Comparison of ENCODE assay signal across 22 cellular contexts in genomic region chr5:162654661-162655406, GRCh38.
"Had no signal": no experiment of that assay in that cellular context is flagged by ENCODE, and none has a peak within 500 bp of the region (broad histone marks: within the 10 kb centered on the region; RNA-seq: fewer than 3 reads in every experiment).

No MANE protein-coding gene starts in this region.

- H3K27ac Mint-ChIP-seq: activated CD4-positive, alpha-beta memory T cell treated with anti-CD3 and anti-CD28 coated beads, Interleukin-2, amount 10 ng/mL, durations not matched to agents 7 days and 5 days; activated CD4-positive, alpha-beta T cell treated with anti-CD3 and anti-CD28 coated beads, Interleukin-2, amount 10 ng/mL, durations not matched to agents 24 days and 14 days; activated CD8-positive, alpha-beta memory T cell treated with anti-CD3 and anti-CD28 coated beads, Interleukin-2, amount 10 ng/mL, durations not matched to agents 7 days and 5 days; activated naive CD4-positive, alpha-beta T cell treated with anti-CD3 and anti-CD28 coated beads, Interleukin-2, amount 50 U/mL, for 24 hours; brain; memory B cell; naive B cell had no signal

- H3K9me3 Mint-ChIP-seq: activated naive CD4-positive, alpha-beta T cell treated with anti-CD3 and anti-CD28 coated beads, Interleukin-2, amount 50 U/mL, for 24 hours had no signal

- H3K27me3 Mint-ChIP-seq: activated CD4-positive, alpha-beta memory T cell treated with anti-CD3 and anti-CD28 coated beads, Interleukin-2, amount 10 ng/mL, durations not matched to agents 7 days and 5 days; activated CD4-positive, alpha-beta T cell treated with anti-CD3 and anti-CD28 coated beads, Interleukin-2, amount 10 ng/mL, durations not matched to agents 24 days and 14 days; activated CD8-positive, alpha-beta memory T cell treated with anti-CD3 and anti-CD28 coated beads, Interleukin-2, amount 10 ng/mL, durations not matched to agents 7 days and 5 days; activated naive CD4-positive, alpha-beta T cell treated with anti-CD3 and anti-CD28 coated beads, Interleukin-2, amount 50 U/mL, for 24 hours; brain; memory B cell; naive B cell had no signal

- DNase-seq: activated CD4-positive, alpha-beta memory T cell treated with anti-CD3 and anti-CD28 coated beads, Interleukin-2, amount 10 ng/mL, durations not matched to agents 7 days and 5 days; activated CD4-positive, alpha-beta T cell treated with anti-CD3 and anti-CD28 coated beads, Interleukin-2, amount 10 ng/mL, durations not matched to agents 24 days and 14 days; activated CD8-positive, alpha-beta memory T cell treated with anti-CD3 and anti-CD28 coated beads, Interleukin-2, amount 10 ng/mL, durations not matched to agents 7 days and 5 days; activated gamma-delta T cell; activated T-cell treated with anti-CD3 and anti-CD28 coated beads for 4 hours; anterior cingulate cortex; caudate nucleus; dermis blood vessel endothelial cell; effector memory CD4-positive, alpha-beta T cell; head of caudate nucleus; hypothalamus; naive B cell; posterior cingulate gyrus; stimulated activated CD4-positive, alpha-beta T cell treated with anti-CD3 and anti-CD28 coated beads, Interleukin-4, amount 100 ng/mL, for 1 hour; stimulated activated naive CD4-positive, alpha-beta T cell; testis; upper lobe of left lung had no signal

- H3K4me3 Mint-ChIP-seq: activated CD4-positive, alpha-beta memory T cell treated with anti-CD3 and anti-CD28 coated beads, Interleukin-2, amount 10 ng/mL, durations not matched to agents 7 days and 5 days; activated CD4-positive, alpha-beta T cell treated with anti-CD3 and anti-CD28 coated beads, Interleukin-2, amount 10 ng/mL, durations not matched to agents 24 days and 14 days; activated CD8-positive, alpha-beta memory T cell treated with anti-CD3 and anti-CD28 coated beads, Interleukin-2, amount 10 ng/mL, durations not matched to agents 7 days and 5 days; activated naive CD4-positive, alpha-beta T cell treated with anti-CD3 and anti-CD28 coated beads, Interleukin-2, amount 50 U/mL, for 24 hours; brain; memory B cell; naive B cell; neural crest cell had no signal

- H3K4me1 Mint-ChIP-seq: activated CD4-positive, alpha-beta memory T cell treated with anti-CD3 and anti-CD28 coated beads, Interleukin-2, amount 10 ng/mL, durations not matched to agents 7 days and 5 days; activated CD4-positive, alpha-beta T cell treated with anti-CD3 and anti-CD28 coated beads, Interleukin-2, amount 10 ng/mL, durations not matched to agents 24 days and 14 days; activated CD8-positive, alpha-beta memory T cell treated with anti-CD3 and anti-CD28 coated beads, Interleukin-2, amount 10 ng/mL, durations not matched to agents 7 days and 5 days; activated naive CD4-positive, alpha-beta T cell treated with anti-CD3 and anti-CD28 coated beads, Interleukin-2, amount 50 U/mL, for 24 hours; memory B cell; naive B cell had no signal

- ATAC-seq: activated CD4-positive, CD25-positive, alpha-beta regulatory T cell treated with anti-CD3 and anti-CD28 coated beads, Interleukin-2, amount 50 U/mL, for 24 hours; activated CD8-positive, alpha-beta memory T cell treated with anti-CD3 and anti-CD28 coated beads, Interleukin-2, amount 10 ng/mL, durations not matched to agents 7 days and 5 days had no signal

- H3K36me3 Mint-ChIP-seq: activated CD8-positive, alpha-beta memory T cell treated with anti-CD3 and anti-CD28 coated beads, Interleukin-2, amount 10 ng/mL, durations not matched to agents 7 days and 5 days; activated naive CD4-positive, alpha-beta T cell treated with anti-CD3 and anti-CD28 coated beads, Interleukin-2, amount 50 U/mL, for 24 hours; brain; memory B cell; naive B cell had no signal
